18 cellular contexts compared by ENCODE assay signal in genomic region chr13:49693877-49694276, GRCh38.
"Had no signal": no experiment of that assay in that cellular context is flagged by ENCODE, and none has a peak within 500 bp of the region (broad histone marks: within the 10 kb centered on the region; RNA-seq: fewer than 3 reads in every experiment).

No MANE protein-coding gene starts in this region.

- H3K27me3 Mint-ChIP-seq: activated CD8-positive, alpha-beta T cell treated with anti-CD3 and anti-CD28 coated beads for 36 hours; activated naive CD4-positive, alpha-beta T cell treated with anti-CD3 and anti-CD28 coated beads, Interleukin-2, amount 10 ng/mL, durations not matched to agents 7 days and 5 days; activated T-cell treated with anti-CD3 and anti-CD28 coated beads, Interleukin-2, amount 50 U/mL, for 24 hours had no signal

- H3K9me3 ChIP-seq: ovary, right lobe of liver, thoracic aorta, upper lobe of right lung had no signal

- H3K27ac Mint-ChIP-seq: activated CD8-positive, alpha-beta T cell treated with anti-CD3 and anti-CD28 coated beads for 36 hours; activated naive CD4-positive, alpha-beta T cell treated with anti-CD3 and anti-CD28 coated beads, Interleukin-2, amount 10 ng/mL, durations not matched to agents 7 days and 5 days; activated T-cell treated with anti-CD3 and anti-CD28 coated beads, Interleukin-2, amount 50 U/mL, for 24 hours; activated T-helper 2 cell treated with anti-CD3 and anti-CD28 coated beads, Interferon-gamma antibody, Interleukin-2, Interleukin-4, amounts not matched to agents 10 μg/mL and 5 μg/mL and 100 μg/mL, durations not matched to agents 14 hours and 24 hours and 36 hours; mesothelial cell of epicardium; stimulated activated effector memory CD8-positive, alpha-beta T cell treated with anti-CD3 and anti-CD28 coated beads, Interleukin-12 subunit alpha, Interleukin-12 subunit beta, amount 100 ng/mL, for 72 hours had no signal

- H3K36me3 ChIP-seq: brain microvascular endothelial cell, ovary, right lobe of liver, thoracic aorta, upper lobe of right lung had no signal

- H3K4me3 Mint-ChIP-seq: activated CD8-positive, alpha-beta T cell treated with anti-CD3 and anti-CD28 coated beads for 36 hours; activated naive CD4-positive, alpha-beta T cell treated with anti-CD3 and anti-CD28 coated beads, Interleukin-2, amount 10 ng/mL, durations not matched to agents 7 days and 5 days; activated T-cell treated with anti-CD3 and anti-CD28 coated beads, Interleukin-2, amount 50 U/mL, for 24 hours; mesothelial cell of epicardium; stimulated activated effector memory CD8-positive, alpha-beta T cell treated with anti-CD3 and anti-CD28 coated beads, Interleukin-12 subunit alpha, Interleukin-12 subunit beta, amount 100 ng/mL, for 72 hours had no signal

- H3K4me3 ChIP-seq: lung, ovary, right lobe of liver, thoracic aorta, upper lobe of right lung had no signal

- H3K27ac ChIP-seq: brain microvascular endothelial cell, ovary, right lobe of liver, thoracic aorta, upper lobe of right lung had no signal

- DNase-seq: activated CD4-positive, alpha-beta T cell treated with anti-CD3 and anti-CD28 coated beads for 48 hours; activated CD4-positive, CD25-positive, alpha-beta regulatory T cell; activated CD8-positive, alpha-beta T cell treated with anti-CD3 and anti-CD28 coated beads for 36 hours; activated naive CD4-positive, alpha-beta T cell treated with anti-CD3 and anti-CD28 coated beads, Interleukin-2, amount 10 ng/mL, durations not matched to agents 7 days and 5 days; activated T-cell treated with anti-CD3 and anti-CD28 coated beads, Interleukin-2, amount 50 U/mL, for 24 hours; aorta; brain microvascular endothelial cell; cortex of kidney; kidney; ovary; right lobe of liver; stimulated activated CD4-positive, alpha-beta T cell treated with anti-CD3 and anti-CD28 coated beads, Interleukin-4, amount 100 ng/mL, for 24 hours; upper lobe of right lung had no signal

- H3K27me3 ChIP-seq: brain microvascular endothelial cell, ovary, right lobe of liver, upper lobe of right lung had no signal

- H3K9me3 Mint-ChIP-seq: activated CD8-positive, alpha-beta T cell treated with anti-CD3 and anti-CD28 coated beads for 36 hours; activated naive CD4-positive, alpha-beta T cell treated with anti-CD3 and anti-CD28 coated beads, Interleukin-2, amount 10 ng/mL, durations not matched to agents 7 days and 5 days; activated T-cell treated with anti-CD3 and anti-CD28 coated beads, Interleukin-2, amount 50 U/mL, for 24 hours; activated T-helper 2 cell treated with anti-CD3 and anti-CD28 coated beads, Interferon-gamma antibody, Interleukin-2, Interleukin-4, amounts not matched to agents 10 μg/mL and 5 μg/mL and 100 μg/mL, durations not matched to agents 14 hours and 24 hours and 36 hours; mesothelial cell of epicardium; stimulated activated effector memory CD8-positive, alpha-beta T cell treated with anti-CD3 and anti-CD28 coated beads, Interleukin-12 subunit alpha, Interleukin-12 subunit beta, amount 100 ng/mL, for 72 hours had no signal
